In genomic region chr9:6024035-6024554, GRCh38 we compare ENCODE assay signal across 9 cellular contexts. TPM values are rescaled to one million over a fixed set of nuclear protein-coding genes. Genes with fewer than 3 reads are reported as not detected.
DNase-seq lines count a peak whose midpoint lies in the region; ATAC-seq, FAIRE-seq and TF ChIP-seq lines count a peak whose summit lies in the region.
"Had no signal": no experiment of that assay in that cellular context is flagged by ENCODE, and none has a peak within 500 bp of the region (broad histone marks: within the 10 kb centered on the region; RNA-seq: fewer than 3 reads in every experiment).

No MANE protein-coding gene starts in this region.

- no peaks in the 10 kb centered on the region for H3K4me1 ChIP-seq in right atrium auricular region
- H3K4me1 ChIP-seq in Panc1 (ENCODE audit: control insufficient read depth, insufficient read depth, low read length), result no peaks in the 10 kb centered on the region
- peaks cover 0 to 2% (median 0%) of the 10 kb centered on the region in 4 experiments; a peak in 1 of 7 replicates for H3K4me1 ChIP-seq in H1 (replicated peaks in 1 of 4; ENCODE audit: control insufficient read depth in 3 of 4, insufficient read depth in 4 of 4, low read length in 3 of 4)
- no peaks in the 10 kb centered on the region for H3K4me1 ChIP-seq in psoas muscle
- no peaks in the 10 kb centered on the region for H3K4me1 ChIP-seq in vagina

- no peak overlapping the region for H2BK12ac ChIP-seq in H1 (ENCODE audit: low read depth, low read length)

- peak; percentile 49 to 66 for TF ChIP-seq CTCF in right atrium auricular region (IDR thresholded peaks at IDR 0.05)
- TF ChIP-seq CTCF in Panc1 (IDR thresholded peaks at IDR 0.05), result peak; percentile 33
- peak in 2 of 3 experiments; percentile 21 to 59; a peak in 3 of 4 replicates for TF ChIP-seq CTCF in H1 (IDR thresholded peaks at IDR 0.05; ENCODE audit: control extremely low read depth in 1 of 3, insufficient read depth in 1 of 3, low read depth in 1 of 3, low read length in 3 of 3)
- TF ChIP-seq CTCF in psoas muscle (IDR thresholded peaks at IDR 0.05), result peak; percentile 53
- peak in 1 of 3 experiments; percentile 6 for TF ChIP-seq CTCF in vagina (IDR thresholded peaks at IDR 0.05)

- H3K23ac ChIP-seq in H1 (ENCODE audit: insufficient read length), result no peak overlapping the region

- H3K36me3 ChIP-seq in right atrium auricular region, result no peaks in the 10 kb centered on the region
- no peaks in the 10 kb centered on the region for H3K36me3 ChIP-seq in Panc1 (ENCODE audit: control insufficient read depth, insufficient read depth, low read length)
- H3K36me3 ChIP-seq in H1 (ENCODE audit: control insufficient read depth in 2 of 4, insufficient read depth in 4 of 4, low read length in 3 of 4), result no peaks in the 10 kb centered on the region
- H3K36me3 ChIP-seq in psoas muscle (ENCODE audit: insufficient read depth in 1 of 2, low read depth in 1 of 2), result no peaks in the 10 kb centered on the region
- H3K36me3 ChIP-seq in vagina, result no peaks in the 10 kb centered on the region

- no peak overlapping the region for H2BK20ac ChIP-seq in H1 (ENCODE audit: low read length)

- no peak overlapping the region for H3K14ac ChIP-seq in H1 (ENCODE audit: insufficient read length)

- no peaks in the 10 kb centered on the region for H3K79me1 ChIP-seq in H1 (ENCODE audit: low read depth, low read length)

- no peak for TF ChIP-seq EP300 in H1 (IDR thresholded peaks at IDR 0.05; ENCODE audit: borderline replicate concordance in 1 of 2, low read depth in 2 of 2, low read length in 2 of 2)

- H3K4me2 ChIP-seq in H1 (ENCODE audit: insufficient read depth in 1 of 2, low read depth in 2 of 2, low read length in 2 of 2), result peak overlapping the region in 1 of 2 experiments; percentile 26; a peak in 1 of 4 replicates

- H4K20me1 ChIP-seq in H1 (replicated peaks in 1 of 2; ENCODE audit: control insufficient read depth in 1 of 2, insufficient read depth in 2 of 2, low read length in 2 of 2), result no peaks in the 10 kb centered on the region

- in situ Hi-C loops in Panc1 (cut with HindIII; ENCODE audit: low pct_unique_long_range_greater_than_20kb, low sequenced_read_pairs), result no loop called here

- POLR2A ChIA-PET in Panc1 (lab: Charles Lee), result no interaction called here
- POLR2A ChIA-PET in H1 (lab: Charles Lee; ENCODE audit: partially characterized antibody), result interaction anchor here (1.2 to 1.8 kb wide), 3 partner anchors 8 to 16 kb away, joined by 3 to 6 read pairs (median 5); partner anchors contain the start of gene RANBP6

- TF ChIP-seq RAD21 in H1 (IDR thresholded peaks at IDR 0.05 in 1 of 2, conservative IDR thresholded peaks at IDR 0.05 in 1 of 2; ENCODE audit: low read depth in 2 of 2, low read length in 2 of 2), result peak; percentile 0 to 3; a peak in 1 of 4 replicates

- H4K91ac ChIP-seq in H1 (replicated peaks; ENCODE audit: insufficient read length, low read length), result no peak overlapping the region

- H2AK5ac ChIP-seq in H1 (ENCODE audit: low read depth, low read length), result no peak overlapping the region

- no peak overlapping the region for H3K9ac ChIP-seq in H1 (replicated peaks in 1 of 4; ENCODE audit: extremely low read depth in 1 of 4, low read depth in 3 of 4, low read length in 3 of 4)

- no peaks in the 10 kb centered on the region for H3K79me2 ChIP-seq in H1 (ENCODE audit: control insufficient read depth in 1 of 2, insufficient read depth in 2 of 2, low read length in 2 of 2)

- H3K4me3 ChIP-seq in right atrium auricular region (no peak overlapping the region), Panc1 (ENCODE audit: low read depth in 2 of 2, low read length in 2 of 2) (no peak overlapping the region), H1 (ENCODE audit: extremely low read depth in 1 of 4, insufficient read depth in 2 of 4, low read depth in 3 of 4, low read length in 4 of 4) (no peak overlapping the region; a peak in 1 of 8 replicates), psoas muscle (no peak overlapping the region), vagina (no peak overlapping the region)

- H2BK5ac ChIP-seq in H1 (ENCODE audit: low read depth, low read length), result no peak overlapping the region

- H2BK120ac ChIP-seq in H1 (replicated peaks; ENCODE audit: low read depth, low read length), result no peak overlapping the region

- ATAC-seq in Right ventricle myocardium superior (ENCODE audit: poor library complexity) (no peak), HG02588 (IDR thresholded peaks at IDR 0.05; ENCODE audit: unreplicated experiment) (peak; percentile 71), Panc1 (no peak), psoas muscle (peak in 1 of 4 donors; percentile 53)

- no peak for TF ChIP-seq POLR2A in H1 (IDR thresholded peaks at IDR 0.05; ENCODE audit: control extremely low read depth in 1 of 2, low read depth in 2 of 2, low read length in 2 of 2)
- TF ChIP-seq POLR2A in vagina (IDR thresholded peaks at IDR 0.05), result no peak

- no peaks in the 10 kb centered on the region for H3K9me3 ChIP-seq in right atrium auricular region
- no peaks in the 10 kb centered on the region for H3K9me3 ChIP-seq in Panc1 (ENCODE audit: control insufficient read depth, insufficient read depth, low read depth, low read length)
- no peaks in the 10 kb centered on the region for H3K9me3 ChIP-seq in H1 (ENCODE audit: insufficient read depth in 2 of 2, low read depth in 1 of 2, low read length in 1 of 2)
- no peaks in the 10 kb centered on the region for H3K9me3 ChIP-seq in psoas muscle
- H3K9me3 ChIP-seq in vagina, result no peaks in the 10 kb centered on the region

- CTCF ChIA-PET in Panc1 (lab: Charles Lee) (interaction anchor here (0.7 kb wide), 1 partner anchor 106 kb away, joined by 3 read pairs; no protein-coding TSS in a partner anchor), H1 (lab: Charles Lee; ENCODE audit: partially characterized antibody) (interaction anchor here (0.7 to 2.9 kb wide), 31 partner anchors 9 to 486 kb away, joined by 3 to 25 read pairs (median 4); partner anchors contain the start of gene RANBP6)

- H3K56ac ChIP-seq in H1 (replicated peaks; ENCODE audit: insufficient read length, low read depth, low read length), result no peak overlapping the region

- H4K5ac ChIP-seq in H1 (ENCODE audit: insufficient read length, low read depth, low read length), result no peak overlapping the region

- H3K4ac ChIP-seq in H1 (replicated peaks; ENCODE audit: insufficient read length, low read depth, low read length), result no peak overlapping the region

- intact Hi-C loops in Right ventricle myocardium superior (cut with DNase I), result no loop called here
- intact Hi-C loops in Panc1 (cut with micrococcal nuclease; ENCODE audit: unreplicated experiment), result no loop called here
- intact Hi-C loops in psoas muscle (cut with DNase I), result no loop called here
- intact Hi-C loops in vagina (cut with DNase I), result no loop called here

- no peaks in the 10 kb centered on the region for H3K23me2 ChIP-seq in H1 (ENCODE audit: low read depth, low read length)

- FAIRE-seq in H1 (lab: Jason Lieb, UNC), result peak; percentile 93

- H4K8ac ChIP-seq in H1 (ENCODE audit: extremely low read depth, insufficient read depth, low read length), result peak overlapping the region; percentile 28; the same call in 1 of the 2 replicates

- WGBS in H1 (ENCODE audit: extremely low coverage in 1 of 2, insufficient coverage in 1 of 2, insufficient read length in 1 of 2, insufficient replicate concordance in 2 of 2, low coverage in 1 of 2, low lambda C conversion rate in 2 of 2, missing lambda C conversion rate in 1 of 2), 2 experiments, result 62% methylated on average over 4 of the region's 4 CpGs; no CpG with 5 or more reads in 1 of the 2 experiments
- 37 to 43% (median 40%) methylated on average over 4 of the region's 4 CpGs for WGBS in psoas muscle, 3 donors

- peak overlapping the region; percentile 97 for H2AFZ ChIP-seq in H1 (ENCODE audit: low read length)

- no TSS peak for BruUV-seq in Panc1 (replicated peaks; lab: Mats Ljungman, UMichigan)

- H3K27me3 ChIP-seq in right atrium auricular region (no peaks in the 10 kb centered on the region), Panc1 (ENCODE audit: control insufficient read depth, insufficient read depth, low read length) (no peaks in the 10 kb centered on the region), H1 (replicated peaks in 1 of 4; ENCODE audit: control insufficient read depth in 3 of 4, extremely low read depth in 1 of 4, insufficient read depth in 3 of 4, low read length in 3 of 4) (no peaks in the 10 kb centered on the region), psoas muscle (ENCODE audit: insufficient read depth in 3 of 3, low read length in 2 of 3) (no peaks in the 10 kb centered on the region), vagina (no peaks in the 10 kb centered on the region)

- DNase-seq in right atrium auricular region (ENCODE audit: low spot score) (no peak), Right ventricle myocardium superior (no peak), Panc1 (ENCODE audit: low read depth, low spot score) (no peak), H1 (ENCODE audit: low read depth in 1 of 2, low spot score in 2 of 2) (peak in 1 of 2 experiments; percentile 50), psoas muscle (no peak), DMS79 (lab: John Stamatoyannopoulos, UW) (no peak), vagina (ENCODE audit: extremely low spot score in 2 of 2) (no peak)

- H3K27ac ChIP-seq in right atrium auricular region, result no peak overlapping the region
- H3K27ac ChIP-seq in Panc1 (ENCODE audit: low read length), result no peak overlapping the region
- no peak overlapping the region for H3K27ac ChIP-seq in H1 (ENCODE audit: low read depth, low read length)
- no peak overlapping the region for H3K27ac ChIP-seq in psoas muscle
- no peak overlapping the region for H3K27ac ChIP-seq in vagina
- H3K27ac ChIP-seq: epithelial cell of prostate had no signal

- H2BK15ac ChIP-seq in H1 (ENCODE audit: low read length), result no peak overlapping the region

- H3K18ac ChIP-seq in H1 (ENCODE audit: extremely low read depth, low read length), result no peak overlapping the region

TF ChIP-seq in H1, 55 proteins besides CTCF, POLR2A, EP300 and RAD21 (continues in another document):
- TF ChIP-seq RNF2 (IDR thresholded peaks at IDR 0.05; ENCODE audit: borderline replicate concordance, low read depth, low read length, missing control alignments, poor library complexity, severe bottlenecking), result no peak
- TF ChIP-seq TBP (IDR thresholded peaks at IDR 0.05; ENCODE audit: low read depth, low read length), result no peak

RNA-seq across cellular contexts. Expression of gene RANBP6, which starts 8.7 kb away (rescaled TPM):
- 10 to 100 TPM; 17.6 to 22.1 TPM for total RNA-seq in right atrium auricular region
- 20.5 TPM for total RNA-seq in Right ventricle myocardium superior
- total RNA-seq in Panc1 (2021; ENCODE audit: unreplicated experiment), result 3.9 TPM
- 2.2 TPM for polyA plus RNA-seq in Panc1 (2012; ENCODE audit: insufficient read length)
- 18.4 and 18.8 TPM in 2 replicates for total RNA-seq in H1 (2021; fragmentation: NEBNext Ultra II Directional; extraction: Animal tissue kit (Norgen Biotek cat#: 25700))
- polyA plus RNA-seq in H1 (2011; rRNA removed), result 4.2 and 5.7 TPM in 2 replicates
- polyA plus RNA-seq in H1 (2011; cell fraction: cytosol; rRNA removed), result 8.9 TPM
- 4.0 TPM for polyA plus RNA-seq in H1 (2011; cell fraction: nucleus; rRNA removed)
- 12.2 to 23.6 TPM (median 13.6 TPM) in 4 replicates for polyA plus RNA-seq in H1 (2012, experiment 1 of 2)
- polyA plus RNA-seq in H1 (2012, experiment 2 of 2), result 0.80 TPM
- 10.9 TPM for polyA plus RNA-seq in H1 (2013, experiment 1 of 2)
- 9.9 TPM for polyA plus RNA-seq in H1 (2013, experiment 2 of 2)
- polyA minus RNA-seq in H1 (2011; rRNA and poly(A)+ RNA removed), result 18.0 and 21.8 TPM in 2 replicates
- 11.2 TPM for polyA minus RNA-seq in H1 (2011; cell fraction: cytosol; rRNA and poly(A)+ RNA removed)
- polyA minus RNA-seq in H1 (2011; cell fraction: nucleus; rRNA and poly(A)+ RNA removed), result 30.0 TPM
- total RNA-seq in psoas muscle, result 10 to 100 TPM; 16.3 to 24.2 (median 20.0) TPM
- polyA plus RNA-seq in psoas muscle, result 10 to 100 TPM in 2 of 3 donors, 1 to 10 TPM in 1; 6.5 to 16.4 (median 12.2) TPM
- total RNA-seq in vagina, result 10.1 TPM
